ENCODE assay signal across 8 cellular contexts in genomic region chr2:46983065-46983801, GRCh38. TPM values are rescaled to one million over a fixed set of nuclear protein-coding genes. Genes with fewer than 3 reads are reported as not detected.
A peak's percentile ranks its signal among the peaks of the same experiment; 100 is the strongest.
DNase-seq lines count a peak whose midpoint lies in the region; ATAC-seq and TF ChIP-seq lines count a peak whose summit lies in the region.

No MANE protein-coding gene starts in this region.

- H3K36me3 Mint-ChIP-seq in activated T-helper 2 cell treated with anti-CD3 and anti-CD28 coated beads, Interferon-gamma antibody, Interleukin-2, Interleukin-4, amounts not matched to agents 10 μg/mL and 5 μg/mL and 100 μg/mL, durations not matched to agents 14 hours and 24 hours and 36 hours (ENCODE audit: low read depth), result peaks cover 62% of the 10 kb centered on the region
- peaks cover 0 to 8% (median 7%) of the 10 kb centered on the region in 3 donors for H3K36me3 Mint-ChIP-seq in immature natural killer cell

- H3K9me3 ChIP-seq in HUES6 (ENCODE audit: control insufficient read depth, insufficient read depth, low read depth, low read length), result no peaks in the 10 kb centered on the region
- no peaks in the 10 kb centered on the region for H3K9me3 ChIP-seq in lower lobe of right lung

- no peak for TF ChIP-seq CTCF in lower lobe of right lung (IDR thresholded peaks at IDR 0.05)

- peaks cover 9% of the 10 kb centered on the region for H3K36me3 ChIP-seq in HUES6 (ENCODE audit: control insufficient read depth, insufficient read depth, low read length)
- peaks cover 30% of the 10 kb centered on the region for H3K36me3 ChIP-seq in lower lobe of right lung

- H3K27ac ChIP-seq in HUES6 (ENCODE audit: low read depth, low read length), result 0 out of 2 replicates have a peak overlapping the region, but pooled peaks have one; percentile 27
- H3K27ac ChIP-seq in lower lobe of right lung, result peak overlapping the region; percentile 78

- peak overlapping the region; percentile 38; the same call in 1 of the 2 replicates for H3K4me3 ChIP-seq in GM08714 (ENCODE audit: low read length)
- H3K4me3 ChIP-seq in HUES6 (ENCODE audit: low read depth, low read length), result no peak overlapping the region
- no peak overlapping the region for H3K4me3 ChIP-seq in lower lobe of right lung

- H3K4me1 ChIP-seq in HUES6 (ENCODE audit: control insufficient read depth, insufficient read depth, low read length) (peaks cover 35% of the 10 kb centered on the region), lower lobe of right lung (peaks cover 81% of the 10 kb centered on the region)

- peak overlapping the region; percentile 57 for H3K27ac Mint-ChIP-seq in activated T-helper 2 cell treated with anti-CD3 and anti-CD28 coated beads, Interferon-gamma antibody, Interleukin-2, Interleukin-4, amounts not matched to agents 10 μg/mL and 5 μg/mL and 100 μg/mL, durations not matched to agents 14 hours and 24 hours and 36 hours
- H3K27ac Mint-ChIP-seq in immature natural killer cell, result peak overlapping the region in 2 of 6 donors; percentile 45 to 50

- ATAC-seq in GM21390 (IDR thresholded peaks at IDR 0.05; ENCODE audit: unreplicated experiment), result peak; percentile 38
- ATAC-seq in lower lobe of right lung, result no peak

- intact Hi-C loops in activated T-helper 2 cell treated with anti-CD3 and anti-CD28 coated beads, Interferon-gamma antibody, Interleukin-2, Interleukin-4, amounts not matched to agents 10 μg/mL and 5 μg/mL and 100 μg/mL, durations not matched to agents 14 hours and 24 hours and 36 hours (cut with micrococcal nuclease), result no loop called here
- intact Hi-C loops in lower lobe of right lung (cut with DNase I), result no loop called here

- DNase-seq in activated T-helper 2 cell treated with anti-CD3 and anti-CD28 coated beads, Interferon-gamma antibody, Interleukin-2, Interleukin-4, amounts not matched to agents 10 μg/mL and 5 μg/mL and 100 μg/mL, durations not matched to agents 14 hours and 24 hours and 36 hours (ENCODE audit: low spot score), result no peak
- peak; percentile 67 for DNase-seq in lower lobe of right lung
- no peak for DNase-seq in NCI-H187 treated with DMSO at 0.1 percent for 48 hours (lab: John Stamatoyannopoulos, UW)
- DNase-seq in immature natural killer cell, result no peak
- DNase-seq in effector CD8-positive, alpha-beta T cell (lab: John Stamatoyannopoulos, UW), result no peak

- H3K27me3 Mint-ChIP-seq in activated T-helper 2 cell treated with anti-CD3 and anti-CD28 coated beads, Interferon-gamma antibody, Interleukin-2, Interleukin-4, amounts not matched to agents 10 μg/mL and 5 μg/mL and 100 μg/mL, durations not matched to agents 14 hours and 24 hours and 36 hours (ENCODE audit: low read depth), result no peaks in the 10 kb centered on the region
- peaks cover 0 to 4% (median 4%) of the 10 kb centered on the region in 3 donors for H3K27me3 Mint-ChIP-seq in immature natural killer cell (ENCODE audit: low read depth in 3 of 3)

- peaks cover 69% of the 10 kb centered on the region for H3K4me1 Mint-ChIP-seq in activated T-helper 2 cell treated with anti-CD3 and anti-CD28 coated beads, Interferon-gamma antibody, Interleukin-2, Interleukin-4, amounts not matched to agents 10 μg/mL and 5 μg/mL and 100 μg/mL, durations not matched to agents 14 hours and 24 hours and 36 hours (ENCODE audit: low read depth)
- H3K4me1 Mint-ChIP-seq in immature natural killer cell, result peaks cover 40 to 48% of the 10 kb centered on the region in 2 donors

- H3K27me3 ChIP-seq in HUES6 (ENCODE audit: control insufficient read depth, insufficient read depth, low read length) (no peaks in the 10 kb centered on the region), lower lobe of right lung (ENCODE audit: low read depth) (no peaks in the 10 kb centered on the region)

- no peak overlapping the region for H3K4me3 Mint-ChIP-seq in activated T-helper 2 cell treated with anti-CD3 and anti-CD28 coated beads, Interferon-gamma antibody, Interleukin-2, Interleukin-4, amounts not matched to agents 10 μg/mL and 5 μg/mL and 100 μg/mL, durations not matched to agents 14 hours and 24 hours and 36 hours (ENCODE audit: low read depth)
- no peak overlapping the region for H3K4me3 Mint-ChIP-seq in immature natural killer cell

- H3K9me3 Mint-ChIP-seq in activated T-helper 2 cell treated with anti-CD3 and anti-CD28 coated beads, Interferon-gamma antibody, Interleukin-2, Interleukin-4, amounts not matched to agents 10 μg/mL and 5 μg/mL and 100 μg/mL, durations not matched to agents 14 hours and 24 hours and 36 hours, result no peaks in the 10 kb centered on the region
- H3K9me3 Mint-ChIP-seq in immature natural killer cell, result no peaks in the 10 kb centered on the region

- H3K9ac ChIP-seq in HUES6 (ENCODE audit: low read length), result no peak overlapping the region

RNA-seq across cellular contexts. Expression of gene TTC7A, which starts 42.2 kb away (rescaled TPM):
- 75.2 and 75.5 TPM in 2 replicates for total RNA-seq in activated T-helper 2 cell treated with anti-CD3 and anti-CD28 coated beads, Interferon-gamma antibody, Interleukin-2, Interleukin-4, amounts not matched to agents 10 μg/mL and 5 μg/mL and 100 μg/mL, durations not matched to agents 14 hours and 24 hours and 36 hours
- total RNA-seq in lower lobe of right lung, result 60.9 TPM
- polyA plus RNA-seq in immature natural killer cell, result 10 to 100 TPM in 1 of 3 donors, 1 to 10 TPM in 2; 7.1 to 11.7 (median 9.6) TPM
